Comparison of ENCODE assay signal across 8 cellular contexts in genomic region chr6:85483041-85483700, GRCh38. TPM values are rescaled to one million over a fixed set of nuclear protein-coding genes. Genes with fewer than 3 reads are reported as not detected.
A peak's percentile ranks its signal among the peaks of the same experiment; 100 is the strongest.
DNase-seq lines count a peak whose midpoint lies in the region; ATAC-seq and TF ChIP-seq lines count a peak whose summit lies in the region.

No MANE protein-coding gene starts in this region.

- H3K4me3 ChIP-seq in prostate gland (no peak overlapping the region), uterus (no peak overlapping the region)

- TF ChIP-seq CTCF in glutamatergic neuron (IDR thresholded peaks at IDR 0.05; ENCODE audit: partially characterized antibody, unreplicated experiment) (peak; percentile 100), prostate gland (IDR thresholded peaks at IDR 0.05) (peak; percentile 96 to 99 (median 98)), uterus (IDR thresholded peaks at IDR 0.05) (peak; percentile 93 to 100 (median 96))

- no peak overlapping the region for H3K4me3 Mint-ChIP-seq in glutamatergic neuron (ENCODE audit: unreplicated experiment)

- H3K9me3 ChIP-seq in prostate gland (no peaks in the 10 kb centered on the region), uterus (no peaks in the 10 kb centered on the region)

- no peak overlapping the region for H3K27ac Mint-ChIP-seq in glutamatergic neuron (ENCODE audit: unreplicated experiment)

- H3K27me3 ChIP-seq in prostate gland (replicated peaks; ENCODE audit: insufficient read depth): no peaks in the 10 kb centered on the region
- H3K27me3 ChIP-seq in uterus: no peaks in the 10 kb centered on the region

- H3K27ac ChIP-seq in prostate gland (no peak overlapping the region), uterus (peak overlapping the region; percentile 56 to 63)

- H3K36me3 ChIP-seq in prostate gland: no peaks in the 10 kb centered on the region
- no peaks in the 10 kb centered on the region for H3K36me3 ChIP-seq in uterus

- DNase-seq in Daoy (ENCODE audit: low read depth): peak; percentile 80
- peak; percentile 91 for DNase-seq in HT-29 (ENCODE audit: low spot score)
- peak; percentile 80 for DNase-seq in SK-N-DZ (ENCODE audit: low spot score)
- DNase-seq in activated naive CD4-positive, alpha-beta T cell (lab: John Stamatoyannopoulos, UW): peak; percentile 57 to 78 (median 71)
- peak; percentile 91 for DNase-seq in glutamatergic neuron
- peak; percentile 65 for DNase-seq in prostate gland (ENCODE audit: low spot score)
- DNase-seq in uterus: peak; percentile 80 to 88

- peak; percentile 88 for ATAC-seq in GM21423 (IDR thresholded peaks at IDR 0.05; ENCODE audit: unreplicated experiment)

- intact Hi-C loops in prostate gland (cut with DNase I): loop anchor here (2.0 kb wide), 1 partner anchor 128 kb away; no protein-coding TSS in a partner anchor
- intact Hi-C loops in uterus (cut with DNase I; ENCODE audit: low total_unique reads): loop anchor here (5.0 kb wide), 1 partner anchor 126 kb away; no protein-coding TSS in a partner anchor

- no peak for TF ChIP-seq POLR2A in prostate gland (IDR thresholded peaks at IDR 0.05)
- TF ChIP-seq POLR2A in uterus (IDR thresholded peaks at IDR 0.05): no peak

- peaks cover 2% of the 10 kb centered on the region for H3K9me3 Mint-ChIP-seq in glutamatergic neuron (ENCODE audit: unreplicated experiment)

- H3K27me3 Mint-ChIP-seq in glutamatergic neuron (ENCODE audit: unreplicated experiment): no peaks in the 10 kb centered on the region

- no peaks in the 10 kb centered on the region for H3K4me1 ChIP-seq in prostate gland (replicated peaks)
- peaks cover 0 to 7% of the 10 kb centered on the region in 2 donors for H3K4me1 ChIP-seq in uterus

- H3K36me3 Mint-ChIP-seq in glutamatergic neuron (ENCODE audit: unreplicated experiment): no peaks in the 10 kb centered on the region

- no peaks in the 10 kb centered on the region for H3K4me1 Mint-ChIP-seq in glutamatergic neuron (ENCODE audit: low read depth, unreplicated experiment)

- WGBS in prostate gland: 25% methylated on average over 9 of the region's 9 CpGs

RNA-seq across cellular contexts. Expression of gene NT5E, which starts 33.3 kb away (rescaled TPM):
- total RNA-seq in Daoy (2014; rRNA removed; shearing (Covaris generic)): 129 and 139 TPM in 2 replicates
- 57.4 and 74.7 TPM in 2 replicates for total RNA-seq in HT-29 (2014; rRNA removed; shearing (Covaris generic))
- polyA plus RNA-seq in SK-N-DZ (2014; cell fraction: cytosol; rRNA removed): 1.1 and 3.6 TPM in 2 replicates
- polyA plus RNA-seq in SK-N-DZ (2014; cell fraction: nucleus; rRNA removed): 2.9 and 5.1 TPM in 2 replicates
- 0.29 TPM for total RNA-seq in glutamatergic neuron (ENCODE audit: unreplicated experiment)
- total RNA-seq in prostate gland: 10 to 100 TPM in 1 of 2 donors, 1 to 10 TPM in 1; 8.2 to 31.2 TPM
- total RNA-seq in uterus: 100 to 1,000 TPM in 1 of 4 donors, 10 to 100 TPM in 3; 23.5 to 136 (median 65.4) TPM

Comparison
In these comparisons a context has a peak if more than half of its experiments do, and no peak if none do; other contexts are left out.
1. H3K27ac ChIP-seq: peak in uterus (2 of 2); none in prostate gland (0 of 2).
2. Peak in every context shown above with its lines, with median percentiles within 50 percentile points of each other: DNase-seq and CTCF ChIP-seq.